ENCODE assay signal across 8 cellular contexts in genomic region chr19:8208710-8209110, GRCh38. TPM values are rescaled to one million over a fixed set of nuclear protein-coding genes. Genes with fewer than 3 reads are reported as not detected.
DNase-seq lines count a peak whose midpoint lies in the region; ATAC-seq lines count a peak whose summit lies in the region.

No MANE protein-coding gene starts in this region.

- H3K36me3 Mint-ChIP-seq in activated T-helper 1 cell treated with anti-CD3 and anti-CD28 coated beads, Interleukin-12 subunit alpha, Interleukin-12 subunit beta, Interleukin-2, Interleukin-4 antibody, amounts not matched to agents 30 ng/mL and 10 ng/mL and 1 ng/mL, durations not matched to agents 14 hours and 24 hours and 36 hours (ENCODE audit: low read depth) = peaks cover 14% of the 10 kb centered on the region
- peaks cover 27% of the 10 kb centered on the region for H3K36me3 Mint-ChIP-seq in stimulated activated effector memory CD8-positive, alpha-beta T cell treated with anti-CD3 and anti-CD28 coated beads, Interleukin-12 subunit alpha, Interleukin-12 subunit beta, amount 100 ng/mL, for 72 hours

- H3K4me1 Mint-ChIP-seq in activated T-helper 1 cell treated with anti-CD3 and anti-CD28 coated beads, Interleukin-12 subunit alpha, Interleukin-12 subunit beta, Interleukin-2, Interleukin-4 antibody, amounts not matched to agents 30 ng/mL and 10 ng/mL and 1 ng/mL, durations not matched to agents 14 hours and 24 hours and 36 hours (ENCODE audit: low read depth) = peaks cover 18% of the 10 kb centered on the region
- peaks cover 37% of the 10 kb centered on the region for H3K4me1 Mint-ChIP-seq in stimulated activated effector memory CD8-positive, alpha-beta T cell treated with anti-CD3 and anti-CD28 coated beads, Interleukin-12 subunit alpha, Interleukin-12 subunit beta, amount 100 ng/mL, for 72 hours

- no peaks in the 10 kb centered on the region for H3K9me3 Mint-ChIP-seq in activated T-helper 1 cell treated with anti-CD3 and anti-CD28 coated beads, Interleukin-12 subunit alpha, Interleukin-12 subunit beta, Interleukin-2, Interleukin-4 antibody, amounts not matched to agents 30 ng/mL and 10 ng/mL and 1 ng/mL, durations not matched to agents 14 hours and 24 hours and 36 hours
- H3K9me3 Mint-ChIP-seq in stimulated activated effector memory CD8-positive, alpha-beta T cell treated with anti-CD3 and anti-CD28 coated beads, Interleukin-12 subunit alpha, Interleukin-12 subunit beta, amount 100 ng/mL, for 72 hours = no peaks in the 10 kb centered on the region

- DNase-seq in activated T-helper 1 cell treated with anti-CD3 and anti-CD28 coated beads, Interleukin-12 subunit alpha, Interleukin-12 subunit beta, Interleukin-2, Interleukin-4 antibody, amounts not matched to agents 30 ng/mL and 10 ng/mL and 1 ng/mL, durations not matched to agents 14 hours and 24 hours and 36 hours (ENCODE audit: low spot score) = no peak
- DNase-seq in stimulated activated effector memory CD8-positive, alpha-beta T cell treated with anti-CD3 and anti-CD28 coated beads, Interleukin-12 subunit alpha, Interleukin-12 subunit beta, amount 100 ng/mL, for 72 hours (ENCODE audit: low spot score in 2 of 2) = peak in 1 of 2 donors; percentile 78
- no peak for DNase-seq in NCI-H510A (lab: John Stamatoyannopoulos, UW)
- DNase-seq in activated gamma-delta T cell treated with Interleukin-2 at 50 U/mL for 16 hours = no peak

- intact Hi-C loops in activated T-helper 1 cell treated with anti-CD3 and anti-CD28 coated beads, Interleukin-12 subunit alpha, Interleukin-12 subunit beta, Interleukin-2, Interleukin-4 antibody, amounts not matched to agents 30 ng/mL and 10 ng/mL and 1 ng/mL, durations not matched to agents 14 hours and 24 hours and 36 hours (cut with micrococcal nuclease) = loop anchor here (1.0 to 2.0 kb wide), 3 partner anchors 14 to 50 kb away; no protein-coding TSS in a partner anchor

- H3K27ac Mint-ChIP-seq in activated T-helper 1 cell treated with anti-CD3 and anti-CD28 coated beads, Interleukin-12 subunit alpha, Interleukin-12 subunit beta, Interleukin-2, Interleukin-4 antibody, amounts not matched to agents 30 ng/mL and 10 ng/mL and 1 ng/mL, durations not matched to agents 14 hours and 24 hours and 36 hours = peak overlapping the region; percentile 58
- peak overlapping the region; percentile 71 for H3K27ac Mint-ChIP-seq in stimulated activated effector memory CD8-positive, alpha-beta T cell treated with anti-CD3 and anti-CD28 coated beads, Interleukin-12 subunit alpha, Interleukin-12 subunit beta, amount 100 ng/mL, for 72 hours

- peak overlapping the region; percentile 29 for H3K4me3 ChIP-seq in iPS-11a (ENCODE audit: low read depth, low read length)

- H3K4me3 Mint-ChIP-seq in activated T-helper 1 cell treated with anti-CD3 and anti-CD28 coated beads, Interleukin-12 subunit alpha, Interleukin-12 subunit beta, Interleukin-2, Interleukin-4 antibody, amounts not matched to agents 30 ng/mL and 10 ng/mL and 1 ng/mL, durations not matched to agents 14 hours and 24 hours and 36 hours = peak overlapping the region; percentile 75
- H3K4me3 Mint-ChIP-seq in stimulated activated effector memory CD8-positive, alpha-beta T cell treated with anti-CD3 and anti-CD28 coated beads, Interleukin-12 subunit alpha, Interleukin-12 subunit beta, amount 100 ng/mL, for 72 hours = peak overlapping the region; percentile 100

- H3K27me3 Mint-ChIP-seq in activated T-helper 1 cell treated with anti-CD3 and anti-CD28 coated beads, Interleukin-12 subunit alpha, Interleukin-12 subunit beta, Interleukin-2, Interleukin-4 antibody, amounts not matched to agents 30 ng/mL and 10 ng/mL and 1 ng/mL, durations not matched to agents 14 hours and 24 hours and 36 hours (ENCODE audit: insufficient read depth) = peaks cover 6% of the 10 kb centered on the region

- ATAC-seq in GM18909 (IDR thresholded peaks at IDR 0.05; ENCODE audit: poor library complexity, unreplicated experiment) (peak; percentile 15), HG02973 (IDR thresholded peaks at IDR 0.05; ENCODE audit: unreplicated experiment) (peak; percentile 21), GM18858 (IDR thresholded peaks at IDR 0.05; ENCODE audit: unreplicated experiment) (no peak)
- peak; percentile 1 for ATAC-seq in stimulated activated effector memory CD8-positive, alpha-beta T cell treated with anti-CD3 and anti-CD28 coated beads, Interleukin-12 subunit alpha, Interleukin-12 subunit beta, amount 100 ng/mL, for 72 hours

RNA-seq across cellular contexts. Expression of gene CERS4, which starts 0.5 kb away (rescaled TPM):
- 26.4 and 29.7 TPM in 2 replicates for total RNA-seq in activated T-helper 1 cell treated with anti-CD3 and anti-CD28 coated beads, Interleukin-12 subunit alpha, Interleukin-12 subunit beta, Interleukin-2, Interleukin-4 antibody, amounts not matched to agents 30 ng/mL and 10 ng/mL and 1 ng/mL, durations not matched to agents 14 hours and 24 hours and 36 hours

RNA-seq across cellular contexts. Expression of gene FBN3, which starts 59.3 kb away (rescaled TPM):
- total RNA-seq in activated T-helper 1 cell treated with anti-CD3 and anti-CD28 coated beads, Interleukin-12 subunit alpha, Interleukin-12 subunit beta, Interleukin-2, Interleukin-4 antibody, amounts not matched to agents 30 ng/mL and 10 ng/mL and 1 ng/mL, durations not matched to agents 14 hours and 24 hours and 36 hours = not detected in 2 replicates
